8 cellular contexts compared by ENCODE assay signal in genomic region chr17:49365667-49366066, GRCh38. TPM values are rescaled to one million over a fixed set of nuclear protein-coding genes. Genes with fewer than 3 reads are reported as not detected.
DNase-seq lines count a peak whose midpoint lies in the region; ATAC-seq and TF ChIP-seq lines count a peak whose summit lies in the region.

No MANE protein-coding gene starts in this region.

- H4K20me1 ChIP-seq in H9 (ENCODE audit: control insufficient read depth, insufficient read depth, insufficient read length): no peaks in the 10 kb centered on the region
- H4K20me1 ChIP-seq in SK-N-SH (ENCODE audit: insufficient read depth): peaks cover 2% of the 10 kb centered on the region

- no peak overlapping the region for H2AK5ac ChIP-seq in H9 (ENCODE audit: insufficient read length, low read length)

- no peak overlapping the region for H3K14ac ChIP-seq in H9 (ENCODE audit: insufficient read depth, low read length)

- no peak for TF ChIP-seq CTCF in CD4-positive, alpha-beta T cell (IDR thresholded peaks at IDR 0.05)
- TF ChIP-seq CTCF in H9 (conservative IDR thresholded peaks at IDR 0.05) (peak; percentile 56), SK-N-SH (IDR thresholded peaks at IDR 0.05) (peak; percentile 37; the same call in 1 of the 2 replicates), fibroblast of mammary gland (conservative IDR thresholded peaks at IDR 0.05; ENCODE audit: control insufficient read depth, insufficient read depth, low read depth, low read length) (no peak), testis (IDR thresholded peaks at IDR 0.05) (peak in 1 of 3 experiments; percentile 18)

- no peak overlapping the region for H2BK12ac ChIP-seq in H9 (ENCODE audit: insufficient read length, low read depth, low read length)

- no peak overlapping the region for H2BK5ac ChIP-seq in H9 (ENCODE audit: insufficient read length, low read length)

- TF ChIP-seq EP300 in SK-N-SH (IDR thresholded peaks at IDR 0.05; ENCODE audit: borderline replicate concordance in 1 of 2, low read depth in 1 of 2, low read length in 1 of 2): no peak

- WGBS in H9 (ENCODE audit: extremely low coverage, insufficient read length, low lambda C conversion rate): no CpG with 5 or more reads among the region's 2 CpGs
- WGBS in SK-N-SH (ENCODE audit: low lambda C conversion rate): 37% methylated on average over 2 of the region's 2 CpGs
- WGBS in testis, 2 donors: 40 to 43% methylated on average over 2 of the region's 2 CpGs

- H3K9me3 ChIP-seq in CD4-positive, alpha-beta T cell (ENCODE audit: control insufficient read depth, low read length): no peaks in the 10 kb centered on the region
- H3K9me3 ChIP-seq in H9 (ENCODE audit: control insufficient read depth, low read depth, low read length): no peaks in the 10 kb centered on the region
- no peaks in the 10 kb centered on the region for H3K9me3 ChIP-seq in SK-N-SH
- H3K9me3 ChIP-seq in testis: no peaks in the 10 kb centered on the region

- H3K23ac ChIP-seq in H9 (ENCODE audit: insufficient read length, low read depth, low read length): no peak overlapping the region

- no peaks in the 10 kb centered on the region for H3K36me3 ChIP-seq in SK-N-SH (replicated peaks in 1 of 2; ENCODE audit: control insufficient read depth in 1 of 2, insufficient read depth in 2 of 2, low read length in 1 of 2)
- no peaks in the 10 kb centered on the region for H3K36me3 ChIP-seq in testis (ENCODE audit: low read depth, missing control alignments)

- H3F3A ChIP-seq in SK-N-SH (replicated peaks; ENCODE audit: insufficient read depth): peaks cover 17% of the 10 kb centered on the region

- no peak overlapping the region for H2AFZ ChIP-seq in H9 (ENCODE audit: low read length)
- no peak overlapping the region for H2AFZ ChIP-seq in SK-N-SH (ENCODE audit: low read depth)

- intact Hi-C loops in CD4-positive, alpha-beta T cell (cut with DNase I, micrococcal nuclease): loop anchor here (2.0 kb wide), 2 partner anchors 29 to 129 kb away; no protein-coding TSS in a partner anchor
- intact Hi-C loops in testis (cut with DNase I; ENCODE audit: low total_unique reads): no loop called here

- no peak overlapping the region for H2BK15ac ChIP-seq in H9 (ENCODE audit: low read depth, low read length)

- H3K79me2 ChIP-seq in H9 (ENCODE audit: insufficient read depth, low read length) (no peaks in the 10 kb centered on the region), SK-N-SH (ENCODE audit: insufficient read depth) (peaks cover 8% of the 10 kb centered on the region)

- H3K79me1 ChIP-seq in H9 (ENCODE audit: insufficient read depth, low read depth, low read length, poor library complexity, severe bottlenecking): no peaks in the 10 kb centered on the region

- H3K9me3 Mint-ChIP-seq in CD4-positive, alpha-beta T cell: no peaks in the 10 kb centered on the region
- no peaks in the 10 kb centered on the region for H3K9me3 Mint-ChIP-seq in H9

- no peak overlapping the region for H2BK20ac ChIP-seq in H9 (ENCODE audit: low read depth, low read length, poor library complexity, severe bottlenecking)

- no peaks in the 10 kb centered on the region for H3K27me3 ChIP-seq in CD4-positive, alpha-beta T cell (ENCODE audit: control insufficient read depth, insufficient read depth, low read length)
- H3K27me3 ChIP-seq in H9 (ENCODE audit: insufficient read depth, low read length) (no peaks in the 10 kb centered on the region), SK-N-SH (ENCODE audit: insufficient read depth) (no peaks in the 10 kb centered on the region), testis (no peaks in the 10 kb centered on the region)

- no peak overlapping the region for H4K91ac ChIP-seq in H9 (ENCODE audit: insufficient read length, low read depth, low read length)

- H2BK120ac ChIP-seq in H9 (ENCODE audit: low read depth, low read length, poor library complexity, severe bottlenecking): no peak overlapping the region

- H3K4me1 Mint-ChIP-seq in CD4-positive, alpha-beta T cell (ENCODE audit: low read depth): peaks cover 25% of the 10 kb centered on the region
- H3K4me1 Mint-ChIP-seq in H9: peaks cover 26 to 38% of the 10 kb centered on the region in 2 experiments

- POLR2A ChIA-PET in CD4-positive, alpha-beta T cell (lab: Charles Lee): no interaction called here
- POLR2A ChIA-PET in SK-N-SH (lab: Yijun Ruan, JAX): no interaction called here

- no peak overlapping the region for H3K56ac ChIP-seq in H9 (ENCODE audit: insufficient read length, low read depth, low read length)

- ATAC-seq in CD4-positive, alpha-beta T cell (ENCODE audit: poor library complexity): no peak
- ATAC-seq in HG02852 (IDR thresholded peaks at IDR 0.05; ENCODE audit: unreplicated experiment) (no peak), GM21619 (IDR thresholded peaks at IDR 0.05; ENCODE audit: unreplicated experiment) (no peak)

- H4K5ac ChIP-seq in H9 (ENCODE audit: insufficient read length, low read depth, low read length): no peak overlapping the region

- CTCF ChIA-PET in CD4-positive, alpha-beta T cell (lab: Charles Lee): interaction anchor here (1.1 kb wide), 1 partner anchor 36 kb away, joined by 4 read pairs; no protein-coding TSS in a partner anchor
- CTCF ChIA-PET in SK-N-SH (lab: Yijun Ruan, JAX): interaction anchor here (0.6 to 2.5 kb wide), 11 partner anchors 9 to 190 kb away, joined by 3 to 12 read pairs (median 3); no protein-coding TSS in a partner anchor

- no peaks in the 10 kb centered on the region for H3K27me3 Mint-ChIP-seq in CD4-positive, alpha-beta T cell
- H3K27me3 Mint-ChIP-seq in H9 (ENCODE audit: low read depth): no peaks in the 10 kb centered on the region

- H3K23me2 ChIP-seq in H9 (ENCODE audit: insufficient read length, low read depth, low read length, poor library complexity, severe bottlenecking): peaks cover 12% of the 10 kb centered on the region

- H3K4me3 ChIP-seq in SK-N-SH (ENCODE audit: low read depth in 2 of 2, low read length in 1 of 2) (no peak overlapping the region), fibroblast of mammary gland (ENCODE audit: control insufficient read depth, low read depth, low read length) (no peak overlapping the region), testis (no peak overlapping the region)

- H3K27ac Mint-ChIP-seq in CD4-positive, alpha-beta T cell: peak overlapping the region; percentile 79
- H3K27ac Mint-ChIP-seq in H9: peak overlapping the region in 1 of 3 experiments; percentile 41; a peak in 2 of 7 replicates

- H3K9me2 ChIP-seq in SK-N-SH: no peaks in the 10 kb centered on the region

- peak overlapping the region; percentile 82 for H3K4me3 Mint-ChIP-seq in CD4-positive, alpha-beta T cell
- H3K4me3 Mint-ChIP-seq in H9: no peak overlapping the region

- H3T11ph ChIP-seq in H9 (ENCODE audit: low read length): no peak overlapping the region

- peaks cover 1% of the 10 kb centered on the region; the same call in 1 of the 2 replicates for H3K4me1 ChIP-seq in H9 (ENCODE audit: insufficient read depth, low read length)
- H3K4me1 ChIP-seq in SK-N-SH (ENCODE audit: control insufficient read depth in 1 of 2, insufficient read depth in 2 of 2, low read depth in 1 of 2, low read length in 1 of 2): peaks cover 0 to 6% of the 10 kb centered on the region in 2 experiments; a peak in 1 of 4 replicates
- peaks cover 4% of the 10 kb centered on the region for H3K4me1 ChIP-seq in testis

- no peak overlapping the region for H4K8ac ChIP-seq in H9 (replicated peaks; ENCODE audit: insufficient read length, low read depth, low read length)

- H3K4ac ChIP-seq in H9 (ENCODE audit: low read depth, low read length): no peak overlapping the region

- no peak overlapping the region for H3K27ac ChIP-seq in CD4-positive, alpha-beta T cell (ENCODE audit: low read depth, low read length)
- H3K27ac ChIP-seq in H9 (ENCODE audit: insufficient read length, low read depth, low read length) (no peak overlapping the region), SK-N-SH (ENCODE audit: low read depth in 2 of 2, low read length in 1 of 2) (no peak overlapping the region), testis (no peak overlapping the region)

- peak in 4 of 10 experiments; percentile 17 to 27 (median 20) for DNase-seq in CD4-positive, alpha-beta T cell
- DNase-seq in H9: peak; percentile 76
- peak; percentile 57 for DNase-seq in SK-N-SH
- peak; percentile 22 for DNase-seq in fibroblast of mammary gland (ENCODE audit: low read depth)
- peak; percentile 71 for DNase-seq in testis
- DNase-seq in EL: no peak

- peaks cover 8% of the 10 kb centered on the region for H3K36me3 Mint-ChIP-seq in CD4-positive, alpha-beta T cell (ENCODE audit: low read depth)
- H3K36me3 Mint-ChIP-seq in H9 (ENCODE audit: insufficient read depth in 1 of 3, low read depth in 3 of 3): no peaks in the 10 kb centered on the region

- no peak overlapping the region for H3K18ac ChIP-seq in H9 (ENCODE audit: insufficient read length, low read depth, low read length)

- peak; percentile 36; the same call in 1 of the 2 replicates for TF ChIP-seq RAD21 in SK-N-SH (IDR thresholded peaks at IDR 0.05; ENCODE audit: low read length)

- no peak overlapping the region for H3K9ac ChIP-seq in H9 (ENCODE audit: extremely low read depth, insufficient read length, low read length)
- H3K9ac ChIP-seq in SK-N-SH: no peak overlapping the region

- H3K4me2 ChIP-seq in H9 (ENCODE audit: insufficient read depth, insufficient read length, low read length): no peak overlapping the region
- no peak overlapping the region for H3K4me2 ChIP-seq in SK-N-SH

- no peak for TF ChIP-seq POLR2A in testis (IDR thresholded peaks at IDR 0.05)

TF ChIP-seq in SK-N-SH, 30 proteins besides CTCF, POLR2A, EP300 and RAD21:
- TF ChIP-seq SMC3 (IDR thresholded peaks at IDR 0.05; ENCODE audit: low read depth, low read length): peak; percentile 30; the same call in 1 of the 2 replicates
- no peak for TF ChIP-seq JUND (IDR thresholded peaks at IDR 0.05)
TF ChIP-seq in SK-N-SH: peak in this region for 1.

RNA-seq across cellular contexts. Expression of gene ZNF652, which starts 3.6 kb away (rescaled TPM):
- total RNA-seq in CD4-positive, alpha-beta T cell: 10 to 100 TPM; 33.7 to 34.9 TPM
- total RNA-seq in H9 (2021): 33.6 and 34.1 TPM in 2 replicates
- 5.1 and 6.5 TPM in 2 replicates for polyA plus RNA-seq in SK-N-SH (2012; rRNA removed)
- 4.8 and 4.9 TPM in 2 replicates for polyA plus RNA-seq in SK-N-SH (2012; cell fraction: cytosol; rRNA removed)
- polyA plus RNA-seq in SK-N-SH (2012; cell fraction: nucleus; rRNA removed): 13.1 and 17.3 TPM in 2 replicates
- 10 to 100 TPM; 51.2 to 62.3 TPM for total RNA-seq in testis
- polyA plus RNA-seq in testis (ENCODE audit: insufficient read depth, low read depth, low replicate concordance): 32.3 TPM

RNA-seq across cellular contexts. Expression of gene PHB1, which starts 49.0 kb away (rescaled TPM):
- 10 to 100 TPM; 24.2 to 31.6 TPM for total RNA-seq in CD4-positive, alpha-beta T cell
- 325 and 351 TPM in 2 replicates for total RNA-seq in H9 (2021)
- polyA plus RNA-seq in SK-N-SH (2012; rRNA removed): 379 and 477 TPM in 2 replicates
- polyA plus RNA-seq in SK-N-SH (2012; cell fraction: cytosol; rRNA removed): 290 and 388 TPM in 2 replicates
- polyA plus RNA-seq in SK-N-SH (2012; cell fraction: nucleus; rRNA removed): 173 and 230 TPM in 2 replicates
- total RNA-seq in testis: 100 to 1,000 TPM in 1 of 2 donors, 10 to 100 TPM in 1; 69.1 to 103 TPM
- 95.1 TPM for polyA plus RNA-seq in testis (ENCODE audit: insufficient read depth, low read depth, low replicate concordance)

Comparison
In these comparisons a context has a peak if more than half of its experiments do, and no peak if none do; other contexts are left out.
1. CTCF ChIP-seq: peak in H9 (single experiment) and SK-N-SH (single experiment); none in CD4-positive, alpha-beta T cell (single experiment) and fibroblast of mammary gland (single experiment).